8 cellular contexts compared by ENCODE assay signal in genomic region chrX:120603707-120604358, GRCh38. TPM values are rescaled to one million over a fixed set of nuclear protein-coding genes. Genes with fewer than 3 reads are reported as not detected.
DNase-seq lines count a peak whose midpoint lies in the region; ATAC-seq and TF ChIP-seq lines count a peak whose summit lies in the region.

MCTS1 (plus strand) TSS chrX:120604101; CDS start chrX:120604237, 136 bp downstream.

- no peaks in the 10 kb centered on the region for H3K9me3 ChIP-seq in DOHH2 (ENCODE audit: control insufficient read depth, insufficient read depth, low read length)

- intact Hi-C loops in natural killer cell (cut with micrococcal nuclease), result loop anchor here (1.0 kb wide), 2 partner anchors 26 to 43 kb away; partner anchors contain the start of gene C1GALT1C1

- H3K27ac Mint-ChIP-seq in activated T-helper 17 cell treated with anti-CD3 and anti-CD28 coated beads, Interleukin-2, amount 50 U/mL, for 72 hours, result peak within 1 kb of the TSS; percentile 99
- peak within 1 kb of the TSS; percentile 91 to 99 for H3K27ac Mint-ChIP-seq in natural killer cell

- peak within 1 kb of the TSS; percentile 81 for H3K4me2 ChIP-seq in DOHH2 (ENCODE audit: low read length)

- ATAC-seq in GM21825 (IDR thresholded peaks at IDR 0.05; ENCODE audit: unreplicated experiment) (peak; percentile 90), natural killer cell (peak; percentile 82 to 91 (median 89))
- peak; percentile 98 for ATAC-seq in activated T-helper 17 cell treated with anti-CD3 and anti-CD28 coated beads, Interleukin-2, amount 50 U/mL, for 72 hours (replicated peaks)

- CTCF ChIA-PET in RWPE1 (lab: Yijun Ruan, JAX), result interaction anchor here (0.6 kb wide), 1 partner anchor 356 kb away, joined by 3 read pairs; no protein-coding TSS in a partner anchor

- H3K9me2 ChIP-seq in DOHH2 (replicated peaks; ENCODE audit: control insufficient read depth, low read length), result no peaks in the 10 kb centered on the region

- H3K27me3 ChIP-seq in DOHH2 (ENCODE audit: control insufficient read depth, low read length), result no peaks in the 10 kb centered on the region

- H3K4me3 ChIP-seq in DOHH2 (ENCODE audit: low read length), result peak within 1 kb of the TSS; percentile 77

- H3K27me3 Mint-ChIP-seq in activated T-helper 17 cell treated with anti-CD3 and anti-CD28 coated beads, Interleukin-2, amount 50 U/mL, for 72 hours, result no peaks in the 10 kb centered on the region
- no peaks in the 10 kb centered on the region for H3K27me3 Mint-ChIP-seq in natural killer cell (ENCODE audit: low read depth in 2 of 2)

- POLR2A ChIA-PET in RWPE1 (lab: Yijun Ruan, JAX; ENCODE audit: low non-redundant PET), result interaction anchor here (0.6 to 0.8 kb wide), 5 partner anchors 19 to 751 kb away, joined by 3 to 4 read pairs (median 3); partner anchors contain the start of gene UPF3B

- H3K27ac ChIP-seq in DOHH2 (ENCODE audit: low read depth, low read length) (peak within 1 kb of the TSS; percentile 88), RWPE1 (peak within 1 kb of the TSS; percentile 87)

- peaks cover 37% of the 10 kb centered on the region for H3K79me2 ChIP-seq in DOHH2 (ENCODE audit: control insufficient read depth, low read length)

- peaks cover 25% of the 10 kb centered on the region for H3K36me3 ChIP-seq in DOHH2 (ENCODE audit: control insufficient read depth, low read length)

- H3K4me3 Mint-ChIP-seq in activated T-helper 17 cell treated with anti-CD3 and anti-CD28 coated beads, Interleukin-2, amount 50 U/mL, for 72 hours, result peak within 1 kb of the TSS; percentile 99
- H3K4me3 Mint-ChIP-seq in natural killer cell, result peak within 1 kb of the TSS; percentile 94

- H4K20me1 ChIP-seq in DOHH2 (ENCODE audit: control insufficient read depth, insufficient read depth, low read depth, low read length), result no peaks in the 10 kb centered on the region

- peaks cover 24% of the 10 kb centered on the region for H3K36me3 Mint-ChIP-seq in activated T-helper 17 cell treated with anti-CD3 and anti-CD28 coated beads, Interleukin-2, amount 50 U/mL, for 72 hours (ENCODE audit: low read depth)
- H3K36me3 Mint-ChIP-seq in natural killer cell, result no peaks in the 10 kb centered on the region

- H3F3A ChIP-seq in DOHH2 (ENCODE audit: control insufficient read depth, insufficient read depth), result no peaks in the 10 kb centered on the region

- no peak for TF ChIP-seq CTCF in DOHH2 (IDR thresholded peaks at IDR 0.05; ENCODE audit: low read depth, low read length, poor library complexity, severe bottlenecking)
- TF ChIP-seq CTCF in RWPE1 (conservative IDR thresholded peaks at IDR 0.05; ENCODE audit: low read depth), result no peak
- TF ChIP-seq CTCF in natural killer cell (IDR thresholded peaks at IDR 0.05), result no peak

- DNase-seq in Kasumi-1 (lab: John Stamatoyannopoulos, UW), result peak; percentile 83 to 84
- DNase-seq in RWPE1 (ENCODE audit: low spot score), result peak; percentile 73
- DNase-seq in fibroblast of peridontal ligament (ENCODE audit: extremely low read depth), result peak; percentile 96
- peak; percentile 55 for DNase-seq in natural killer cell
- peak; percentile 76 for DNase-seq in stimulated activated naive CD4-positive, alpha-beta T cell treated with Interleukin-2 at 50 U/mL for 16 hours (lab: John Stamatoyannopoulos, UW)

- no peaks in the 10 kb centered on the region for H3K4me1 Mint-ChIP-seq in activated T-helper 17 cell treated with anti-CD3 and anti-CD28 coated beads, Interleukin-2, amount 50 U/mL, for 72 hours
- peaks cover 10 to 15% of the 10 kb centered on the region in 2 donors for H3K4me1 Mint-ChIP-seq in natural killer cell

- no peaks in the 10 kb centered on the region for H3K9me3 Mint-ChIP-seq in activated T-helper 17 cell treated with anti-CD3 and anti-CD28 coated beads, Interleukin-2, amount 50 U/mL, for 72 hours
- H3K9me3 Mint-ChIP-seq in natural killer cell, result no peaks in the 10 kb centered on the region

- H3K4me1 ChIP-seq in DOHH2 (ENCODE audit: control insufficient read depth, low read length), result peaks cover 12% of the 10 kb centered on the region; the same call in 1 of the 2 replicates

RNA-seq across cellular contexts. Expression of gene MCTS1, which starts in this region (rescaled TPM):
- total RNA-seq in activated T-helper 17 cell treated with anti-CD3 and anti-CD28 coated beads, Interleukin-2, amount 50 U/mL, for 72 hours, result 10 to 100 TPM; 39.0 to 48.6 TPM
- 10 to 100 TPM; 17.6 to 21.2 (median 18.8) TPM for total RNA-seq in natural killer cell

Comparison
In these comparisons a context has a peak if more than half of its experiments do, and no peak if none do; other contexts are left out.
1. Peak in every context shown above with its lines: DNase-seq, ATAC-seq, H3K4me3 ChIP-seq and H3K27ac ChIP-seq.